6 cellular contexts compared by ENCODE assay signal in genomic region chr3:176491084-176491483, GRCh38.
"Had no signal": no experiment of that assay in that cellular context is flagged by ENCODE, and none has a peak within 500 bp of the region (broad histone marks: within the 10 kb centered on the region; RNA-seq: fewer than 3 reads in every experiment).

No MANE protein-coding gene starts in this region.

- H3K4me3 ChIP-seq: K562 had no signal

- DNase-seq: IMR-90, KBM-7, KG1 had no signal

- H3K27ac ChIP-seq: HL-60 had no signal

- ATAC-seq: HepG2, K562 had no signal
